8 cellular contexts compared by ENCODE assay signal in genomic region chr3:72288955-72289707, GRCh38.
DNase-seq lines count a peak whose midpoint lies in the region; ATAC-seq and TF ChIP-seq lines count a peak whose summit lies in the region.

No MANE protein-coding gene starts in this region.

- H3K4me1 Mint-ChIP-seq in IgD-negative memory B cell: peaks cover 8 to 14% (median 8%) of the 10 kb centered on the region in 3 donors
- peaks cover 17% of the 10 kb centered on the region for H3K4me1 Mint-ChIP-seq in activated naive CD8-positive, alpha-beta T cell treated with anti-CD3 and anti-CD28 coated beads, Interleukin-2, amount 50 U/mL, for 24 hours

- H3K27ac ChIP-seq in right cardiac atrium (ENCODE audit: low read length) (no peak overlapping the region), sigmoid colon (peak overlapping the region; percentile 57 to 74 (median 67))

- WGBS in right cardiac atrium: 27% methylated on average over 25 of the region's 25 CpGs
- 32 to 59% methylated on average over 25 of the region's 25 CpGs for WGBS in sigmoid colon, 2 donors

- H3K4me1 ChIP-seq in right cardiac atrium (ENCODE audit: control insufficient read depth, insufficient read depth, low read length) (peaks cover 2% of the 10 kb centered on the region), sigmoid colon (peaks cover 0 to 24% (median 21%) of the 10 kb centered on the region in 4 donors)

- peak overlapping the region; percentile 61 to 92 (median 82) for H3K4me3 Mint-ChIP-seq in IgD-negative memory B cell
- H3K4me3 Mint-ChIP-seq in activated naive CD8-positive, alpha-beta T cell treated with anti-CD3 and anti-CD28 coated beads, Interleukin-2, amount 50 U/mL, for 24 hours: peak overlapping the region; percentile 61

- no peaks in the 10 kb centered on the region for H3K36me3 Mint-ChIP-seq in IgD-negative memory B cell
- no peaks in the 10 kb centered on the region for H3K36me3 Mint-ChIP-seq in activated naive CD8-positive, alpha-beta T cell treated with anti-CD3 and anti-CD28 coated beads, Interleukin-2, amount 50 U/mL, for 24 hours (ENCODE audit: low read depth)

- TF ChIP-seq EP300 in sigmoid colon (IDR thresholded peaks at IDR 0.05): no peak

- no peak for TF ChIP-seq POLR2A in sigmoid colon (IDR thresholded peaks at IDR 0.05)

- no peak for TF ChIP-seq CTCF in sigmoid colon (IDR thresholded peaks at IDR 0.05)

- peaks cover 25% of the 10 kb centered on the region for H3K27me3 Mint-ChIP-seq in IgD-negative memory B cell
- peaks cover 15% of the 10 kb centered on the region for H3K27me3 Mint-ChIP-seq in activated naive CD8-positive, alpha-beta T cell treated with anti-CD3 and anti-CD28 coated beads, Interleukin-2, amount 50 U/mL, for 24 hours

- H3K27me3 ChIP-seq in right cardiac atrium (ENCODE audit: control insufficient read depth, insufficient read depth) (no peaks in the 10 kb centered on the region), sigmoid colon (no peaks in the 10 kb centered on the region)

- no peaks in the 10 kb centered on the region for H3K9me3 Mint-ChIP-seq in IgD-negative memory B cell
- H3K9me3 Mint-ChIP-seq in activated naive CD8-positive, alpha-beta T cell treated with anti-CD3 and anti-CD28 coated beads, Interleukin-2, amount 50 U/mL, for 24 hours: no peaks in the 10 kb centered on the region

- DNase-seq in SIG-M5 treated with dmso at 0.1 percent for 504 hours (lab: John Stamatoyannopoulos, UW; ENCODE audit: unreplicated experiment) (peak; percentile 18), SIG-M5 (lab: John Stamatoyannopoulos, UW) (no peak), right cardiac atrium (peak; percentile 35 to 71 (median 63)), sigmoid colon (peak; percentile 70), NK-92 (lab: John Stamatoyannopoulos, UW; ENCODE audit: unreplicated experiment) (no peak)
- no peak for DNase-seq in activated naive CD8-positive, alpha-beta T cell treated with anti-CD3 and anti-CD28 coated beads, Interleukin-2, amount 50 U/mL, for 24 hours

- H3K27ac Mint-ChIP-seq in IgD-negative memory B cell: no peak overlapping the region
- H3K27ac Mint-ChIP-seq in activated naive CD8-positive, alpha-beta T cell treated with anti-CD3 and anti-CD28 coated beads, Interleukin-2, amount 50 U/mL, for 24 hours: peak overlapping the region; percentile 54

- intact Hi-C loops in right cardiac atrium (cut with DNase I): no loop called here
- intact Hi-C loops in sigmoid colon (cut with DNase I): no loop called here

- no peak for ATAC-seq in activated naive CD8-positive, alpha-beta T cell treated with anti-CD3 and anti-CD28 coated beads, Interleukin-2, amount 50 U/mL, for 24 hours
- ATAC-seq in right cardiac atrium (peak; percentile 45 to 55), GM21367 (IDR thresholded peaks at IDR 0.05; ENCODE audit: unreplicated experiment) (no peak)

- no peaks in the 10 kb centered on the region for H3K36me3 ChIP-seq in sigmoid colon

- no peaks in the 10 kb centered on the region for H3K9me3 ChIP-seq in right cardiac atrium (ENCODE audit: control insufficient read depth, low read length)
- no peaks in the 10 kb centered on the region for H3K9me3 ChIP-seq in sigmoid colon

- H3K4me3 ChIP-seq in right cardiac atrium (ENCODE audit: low read length) (peak overlapping the region; percentile 30), sigmoid colon (peak overlapping the region in 3 of 4 donors; percentile 23 to 35 (median 32))

Comparison
In these comparisons a context has a peak if more than half of its experiments do, and no peak if none do; other contexts are left out.
1. DNase-seq: peak in SIG-M5 treated with dmso at 0.1 percent for 504 hours (single experiment), right cardiac atrium (3 of 3) and sigmoid colon (single experiment); none in SIG-M5 (single experiment), activated naive CD8-positive, alpha-beta T cell treated with anti-CD3 and anti-CD28 coated beads, Interleukin-2, amount 50 U/mL, for 24 hours (single experiment) and NK-92 (single experiment).
2. ATAC-seq: peak in right cardiac atrium (2 of 2); none in activated naive CD8-positive, alpha-beta T cell treated with anti-CD3 and anti-CD28 coated beads, Interleukin-2, amount 50 U/mL, for 24 hours (single experiment) and GM21367 (single experiment).